9 cellular contexts compared by ENCODE assay signal in genomic region chr6:159983641-159984080, GRCh38. TPM values are rescaled to one million over a fixed set of nuclear protein-coding genes. Genes with fewer than 3 reads are reported as not detected.
A peak's percentile ranks its signal among the peaks of the same experiment; 100 is the strongest.
DNase-seq lines count a peak whose midpoint lies in the region; ATAC-seq, FAIRE-seq and TF ChIP-seq lines count a peak whose summit lies in the region.
"Had no signal": no experiment of that assay in that cellular context is flagged by ENCODE, and none has a peak within 500 bp of the region (broad histone marks: within the 10 kb centered on the region; RNA-seq: fewer than 3 reads in every experiment).

No MANE protein-coding gene starts in this region.

- no peak for ATAC-seq in stimulated activated effector memory CD8-positive, alpha-beta T cell treated with anti-CD3 and anti-CD28 coated beads, Interleukin-12 subunit alpha, Interleukin-12 subunit beta, amount 100 ng/mL, for 72 hours
- no peak for ATAC-seq in GM21529 (IDR thresholded peaks at IDR 0.05; ENCODE audit: unreplicated experiment)

- H3K4me1 Mint-ChIP-seq in activated CD4-positive, alpha-beta T cell treated with anti-CD3 and anti-CD28 coated beads, Interleukin-2, amount 10 ng/mL, durations not matched to agents 24 days and 14 days = peaks cover 65% of the 10 kb centered on the region
- H3K4me1 Mint-ChIP-seq in stimulated activated effector memory CD8-positive, alpha-beta T cell treated with anti-CD3 and anti-CD28 coated beads, Interleukin-12 subunit alpha, Interleukin-12 subunit beta, amount 100 ng/mL, for 72 hours = peaks cover 85% of the 10 kb centered on the region

- no peak for TF ChIP-seq POLR2A in H54 (IDR thresholded peaks at IDR 0.05; ENCODE audit: low read depth, low read length)

- H3K4me3 Mint-ChIP-seq in activated CD4-positive, alpha-beta T cell treated with anti-CD3 and anti-CD28 coated beads, Interleukin-2, amount 10 ng/mL, durations not matched to agents 24 days and 14 days = peak overlapping the region; percentile 63
- H3K4me3 Mint-ChIP-seq in stimulated activated effector memory CD8-positive, alpha-beta T cell treated with anti-CD3 and anti-CD28 coated beads, Interleukin-12 subunit alpha, Interleukin-12 subunit beta, amount 100 ng/mL, for 72 hours = peak overlapping the region; percentile 78

- no peak overlapping the region for H3K4me3 ChIP-seq in fibroblast of pulmonary artery (replicated peaks; ENCODE audit: low read depth, low read length)
- H3K4me3 ChIP-seq: sigmoid colon had no signal

- peaks cover 11% of the 10 kb centered on the region for H3K36me3 Mint-ChIP-seq in activated CD4-positive, alpha-beta T cell treated with anti-CD3 and anti-CD28 coated beads, Interleukin-2, amount 10 ng/mL, durations not matched to agents 24 days and 14 days (ENCODE audit: low read depth)
- H3K36me3 Mint-ChIP-seq in stimulated activated effector memory CD8-positive, alpha-beta T cell treated with anti-CD3 and anti-CD28 coated beads, Interleukin-12 subunit alpha, Interleukin-12 subunit beta, amount 100 ng/mL, for 72 hours = peaks cover 13% of the 10 kb centered on the region

- FAIRE-seq in H54 (lab: Jason Lieb, UNC) = no peak

- no peak for TF ChIP-seq CTCF in fibroblast of pulmonary artery (IDR thresholded peaks at IDR 0.05; ENCODE audit: low read length, missing control alignments)

- H3K27me3 Mint-ChIP-seq in activated CD4-positive, alpha-beta T cell treated with anti-CD3 and anti-CD28 coated beads, Interleukin-2, amount 10 ng/mL, durations not matched to agents 24 days and 14 days = no peaks in the 10 kb centered on the region

- H3K27ac Mint-ChIP-seq in activated CD4-positive, alpha-beta T cell treated with anti-CD3 and anti-CD28 coated beads, Interleukin-2, amount 10 ng/mL, durations not matched to agents 24 days and 14 days = peak overlapping the region; percentile 68
- H3K27ac Mint-ChIP-seq in stimulated activated effector memory CD8-positive, alpha-beta T cell treated with anti-CD3 and anti-CD28 coated beads, Interleukin-12 subunit alpha, Interleukin-12 subunit beta, amount 100 ng/mL, for 72 hours = peak overlapping the region; percentile 98

- intact Hi-C loops in activated CD4-positive, alpha-beta T cell treated with anti-CD3 and anti-CD28 coated beads, Interleukin-2, amount 10 ng/mL, durations not matched to agents 24 days and 14 days (cut with micrococcal nuclease) = no loop called here

- no peaks in the 10 kb centered on the region for H3K9me3 Mint-ChIP-seq in activated CD4-positive, alpha-beta T cell treated with anti-CD3 and anti-CD28 coated beads, Interleukin-2, amount 10 ng/mL, durations not matched to agents 24 days and 14 days
- no peaks in the 10 kb centered on the region for H3K9me3 Mint-ChIP-seq in stimulated activated effector memory CD8-positive, alpha-beta T cell treated with anti-CD3 and anti-CD28 coated beads, Interleukin-12 subunit alpha, Interleukin-12 subunit beta, amount 100 ng/mL, for 72 hours

- peak; percentile 62 for DNase-seq in activated CD4-positive, alpha-beta T cell treated with anti-CD3 and anti-CD28 coated beads, Interleukin-2, amount 10 ng/mL, durations not matched to agents 24 days and 14 days
- DNase-seq in activated CD4-positive, alpha-beta T cell treated with anti-CD3 and anti-CD28 coated beads for 4 hours = no peak
- peak; percentile 99 for DNase-seq in SKM-1 treated with dmso at 0.1 percent for 144 hours (lab: John Stamatoyannopoulos, UW; ENCODE audit: unreplicated experiment)
- DNase-seq in fibroblast of pulmonary artery (ENCODE audit: low read depth) = peak; percentile 64
- DNase-seq in stimulated activated effector memory CD8-positive, alpha-beta T cell treated with anti-CD3 and anti-CD28 coated beads, Interleukin-12 subunit alpha, Interleukin-12 subunit beta, amount 100 ng/mL, for 72 hours (ENCODE audit: low spot score in 2 of 2) = no peak
- DNase-seq in H54 (ENCODE audit: insufficient read length, low spot score) = no peak
- DNase-seq in activated CD8-positive, alpha-beta memory T cell treated with anti-CD3 and anti-CD28 coated beads, Interleukin-2, amount 50 U/mL, for 4 hours = no peak
- DNase-seq: sigmoid colon had no signal

RNA-seq across cellular contexts. Expression of gene IGF2R, which starts 14.8 kb away (rescaled TPM):
- 75.1 and 77.9 TPM in 2 replicates for total RNA-seq in activated CD4-positive, alpha-beta T cell treated with anti-CD3 and anti-CD28 coated beads, Interleukin-2, amount 10 ng/mL, durations not matched to agents 24 days and 14 days

Comparison
In these comparisons a context has a peak if more than half of its experiments do, and no peak if none do; other contexts are left out.
1. DNase-seq: peak in activated CD4-positive, alpha-beta T cell treated with anti-CD3 and anti-CD28 coated beads, Interleukin-2, amount 10 ng/mL, durations not matched to agents 24 days and 14 days (single experiment), SKM-1 treated with dmso at 0.1 percent for 144 hours (single experiment) and fibroblast of pulmonary artery (single experiment); none in activated CD4-positive, alpha-beta T cell treated with anti-CD3 and anti-CD28 coated beads for 4 hours (0 of 2), stimulated activated effector memory CD8-positive, alpha-beta T cell treated with anti-CD3 and anti-CD28 coated beads, Interleukin-12 subunit alpha, Interleukin-12 subunit beta, amount 100 ng/mL, for 72 hours (0 of 2), H54 (single experiment) and activated CD8-positive, alpha-beta memory T cell treated with anti-CD3 and anti-CD28 coated beads, Interleukin-2, amount 50 U/mL, for 4 hours (single experiment).